Comparison of ENCODE assay signal across 8 cellular contexts in the genomic region with DNA sequence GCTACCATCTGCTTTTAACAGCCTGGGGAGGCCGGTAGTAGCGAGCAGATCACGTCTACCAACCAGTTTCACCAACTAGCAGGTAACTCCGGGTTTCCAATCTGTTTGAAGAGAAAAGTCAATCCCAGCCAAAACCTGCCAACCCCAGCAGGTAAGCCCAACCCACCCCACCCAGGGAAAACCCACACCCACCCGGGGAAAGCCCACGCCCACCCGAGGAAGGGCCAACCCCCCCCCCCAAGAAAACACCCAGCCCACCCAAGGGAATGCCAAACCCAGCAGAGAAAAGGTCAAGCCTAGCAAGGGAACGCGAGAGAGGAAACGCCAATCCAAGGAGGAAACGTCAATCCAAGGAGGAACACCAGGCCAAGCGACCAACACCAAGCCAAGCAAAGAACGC. TPM values are rescaled to one million over a fixed set of nuclear protein-coding genes. Genes with fewer than 3 reads are reported as not detected.
"Had no signal": no experiment of that assay in that cellular context is flagged by ENCODE, and none has a peak within 500 bp of the region (broad histone marks: within the 10 kb centered on the region; RNA-seq: fewer than 3 reads in every experiment).

POTEI (minus strand) TSS at position 101 of the 400 bp plus-strand sequence; CDS start at position 8, 93 bp downstream.

RNA-seq across cellular contexts. Expression of gene POTEI, which starts in this region (rescaled TPM):
- total RNA-seq: PC-3, PC-9, Right ventricle myocardium inferior, Right ventricle myocardium superior, RPMI7951, SJSA1, SK-MEL-5 had no signal
- polyA plus RNA-seq: SK-N-SH had no signal
